In genomic region chr1:233677690-233678354, GRCh38 we compare ENCODE assay signal across 25 cellular contexts.
"Had no signal": no experiment of that assay in that cellular context is flagged by ENCODE, and none has a peak within 500 bp of the region (broad histone marks: within the 10 kb centered on the region; RNA-seq: fewer than 3 reads in every experiment).

No MANE protein-coding gene starts in this region.

- H3K4me3 ChIP-seq: adrenal gland, gastrocnemius medialis, left lung, ovary, prostate gland, tibial nerve had no signal

- DNase-seq: activated B cell treated with CpG ODN at 0.5 μM for 24 hours; activated CD4-positive, alpha-beta T cell treated with anti-CD3 and anti-CD28 coated beads for 36 hours; activated CD4-positive, alpha-beta T cell treated with anti-CD3 and anti-CD28 coated beads, Interleukin-2, amount 50 U/mL, for 4 hours; activated CD8-positive, alpha-beta memory T cell treated with anti-CD3 and anti-CD28 coated beads for 24 hours; activated CD8-positive, alpha-beta memory T cell treated with anti-CD3 and anti-CD28 coated beads, Interleukin-2, amount 50 U/mL, for 4 hours; activated naive CD4-positive, alpha-beta T cell; activated T-cell treated with anti-CD3 and anti-CD28 coated beads, Interleukin-2, amount 50 U/mL, for 24 hours; adrenal gland; dermis blood vessel endothelial cell; effector CD8-positive, alpha-beta T cell; gastrocnemius medialis; left lung; mammary epithelial cell; midbrain; natural killer cell; ovary; stimulated activated CD4-positive, alpha-beta T cell treated with anti-CD3 and anti-CD28 coated beads, Interleukin-12 subunit alpha, Interleukin-12 subunit beta, amount 100 ng/mL, for 4 hours; stimulated activated naive CD8-positive, alpha-beta T cell treated with anti-CD3 and anti-CD28 coated beads, Interleukin-15, amount 100 ng/mL, for 72 hours had no signal

- H3K27ac Mint-ChIP-seq: activated B cell treated with CpG ODN at 0.5 μM for 24 hours; activated CD4-positive, alpha-beta T cell treated with anti-CD3 and anti-CD28 coated beads for 36 hours; activated naive CD8-positive, alpha-beta T cell; activated T-cell treated with anti-CD3 and anti-CD28 coated beads, Interleukin-2, amount 50 U/mL, for 24 hours; activated T-helper 17 cell treated with anti-CD3 and anti-CD28 coated beads, Interleukin-2, amount 50 U/mL, for 72 hours; natural killer cell; stimulated activated effector memory CD8-positive, alpha-beta T cell treated with anti-CD3 and anti-CD28 coated beads, Interleukin-12 subunit alpha, Interleukin-12 subunit beta, amount 100 ng/mL, for 72 hours; stimulated activated naive CD8-positive, alpha-beta T cell treated with anti-CD3 and anti-CD28 coated beads, Interleukin-15, amount 100 ng/mL, for 72 hours; T-helper 1 cell treated with Interleukin-12 subunit alpha and Interleukin-12 subunit beta and Interleukin-4 antibody, amounts not matched to agents 30 μg/mL and 1 μg/mL, for 36 hours had no signal

- H3K9me3 ChIP-seq: adrenal gland, gastrocnemius medialis, left lung, neutrophil, ovary, prostate gland, tibial nerve had no signal

- H3K27me3 ChIP-seq: adrenal gland, gastrocnemius medialis, left lung, neutrophil, ovary, tibial nerve had no signal

- H3K4me1 Mint-ChIP-seq: activated B cell treated with CpG ODN at 0.5 μM for 24 hours; activated CD4-positive, alpha-beta T cell treated with anti-CD3 and anti-CD28 coated beads for 36 hours; activated T-helper 17 cell treated with anti-CD3 and anti-CD28 coated beads, Interleukin-2, amount 50 U/mL, for 72 hours; natural killer cell; stimulated activated effector memory CD8-positive, alpha-beta T cell treated with anti-CD3 and anti-CD28 coated beads, Interleukin-12 subunit alpha, Interleukin-12 subunit beta, amount 100 ng/mL, for 72 hours; stimulated activated naive CD8-positive, alpha-beta T cell treated with anti-CD3 and anti-CD28 coated beads, Interleukin-15, amount 100 ng/mL, for 72 hours had no signal

- H3K27ac ChIP-seq: adrenal gland, gastrocnemius medialis, left lung, neutrophil, ovary, prostate gland had no signal

- H3K36me3 ChIP-seq: adrenal gland, gastrocnemius medialis, left lung, neutrophil, ovary, prostate gland, tibial nerve had no signal

- H3K4me1 ChIP-seq: adrenal gland, gastrocnemius medialis, left lung, prostate gland, tibial nerve had no signal

- ATAC-seq: activated CD4-positive, alpha-beta T cell treated with anti-CD3 and anti-CD28 coated beads for 36 hours; activated T-helper 17 cell treated with anti-CD3 and anti-CD28 coated beads, Interleukin-2, amount 50 U/mL, for 72 hours; gastrocnemius medialis; left lung; natural killer cell; stimulated activated effector memory CD8-positive, alpha-beta T cell treated with anti-CD3 and anti-CD28 coated beads, Interleukin-12 subunit alpha, Interleukin-12 subunit beta, amount 100 ng/mL, for 72 hours; stimulated activated naive CD8-positive, alpha-beta T cell treated with anti-CD3 and anti-CD28 coated beads, Interleukin-15, amount 100 ng/mL, for 72 hours had no signal

- H3K9me3 Mint-ChIP-seq: activated B cell treated with CpG ODN at 0.5 μM for 24 hours; activated T-cell treated with anti-CD3 and anti-CD28 coated beads, Interleukin-2, amount 50 U/mL, for 24 hours; activated T-helper 17 cell treated with anti-CD3 and anti-CD28 coated beads, Interleukin-2, amount 50 U/mL, for 72 hours; stimulated activated effector memory CD8-positive, alpha-beta T cell treated with anti-CD3 and anti-CD28 coated beads, Interleukin-12 subunit alpha, Interleukin-12 subunit beta, amount 100 ng/mL, for 72 hours; stimulated activated naive CD8-positive, alpha-beta T cell treated with anti-CD3 and anti-CD28 coated beads, Interleukin-15, amount 100 ng/mL, for 72 hours; T-helper 1 cell treated with Interleukin-12 subunit alpha and Interleukin-12 subunit beta and Interleukin-4 antibody, amounts not matched to agents 30 μg/mL and 1 μg/mL, for 36 hours had no signal

- H3K36me3 Mint-ChIP-seq: activated naive CD8-positive, alpha-beta T cell; natural killer cell; stimulated activated effector memory CD8-positive, alpha-beta T cell treated with anti-CD3 and anti-CD28 coated beads, Interleukin-12 subunit alpha, Interleukin-12 subunit beta, amount 100 ng/mL, for 72 hours had no signal

- H3K4me3 Mint-ChIP-seq: activated B cell treated with CpG ODN at 0.5 μM for 24 hours; activated CD4-positive, alpha-beta T cell treated with anti-CD3 and anti-CD28 coated beads for 36 hours; activated naive CD8-positive, alpha-beta T cell; activated T-cell treated with anti-CD3 and anti-CD28 coated beads, Interleukin-2, amount 50 U/mL, for 24 hours; activated T-helper 17 cell treated with anti-CD3 and anti-CD28 coated beads, Interleukin-2, amount 50 U/mL, for 72 hours; natural killer cell; stimulated activated effector memory CD8-positive, alpha-beta T cell treated with anti-CD3 and anti-CD28 coated beads, Interleukin-12 subunit alpha, Interleukin-12 subunit beta, amount 100 ng/mL, for 72 hours; stimulated activated naive CD8-positive, alpha-beta T cell treated with anti-CD3 and anti-CD28 coated beads, Interleukin-15, amount 100 ng/mL, for 72 hours; T-helper 1 cell treated with Interleukin-12 subunit alpha and Interleukin-12 subunit beta and Interleukin-4 antibody, amounts not matched to agents 30 μg/mL and 1 μg/mL, for 36 hours had no signal
